1 cellular context compared by ENCODE assay signal in the genomic region with DNA sequence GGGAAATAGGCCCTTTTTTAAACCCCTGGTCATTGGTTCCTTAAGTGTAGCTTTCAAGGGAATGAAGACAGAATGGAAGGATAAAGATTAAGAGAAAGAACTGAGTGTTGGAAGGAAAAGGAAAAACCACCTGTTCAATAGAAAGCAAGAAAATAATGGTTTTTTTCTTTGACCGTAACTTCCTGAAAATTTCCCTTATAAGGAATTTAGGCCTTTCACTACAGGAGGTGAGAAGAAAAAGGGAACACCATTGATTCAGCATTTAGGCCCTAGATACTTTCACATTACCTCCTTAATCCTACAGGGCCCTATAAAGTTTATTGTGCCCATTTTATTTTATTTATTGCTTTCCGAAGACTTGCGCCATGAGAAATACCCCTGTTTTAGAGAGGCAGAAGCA.
TF ChIP-seq lines count a peak whose summit lies in the region.

No MANE protein-coding gene starts in this region.

TF ChIP-seq in K562, 482 proteins besides CTCF, POLR2A, EP300 and RAD21:
- TF ChIP-seq ZNF695 (CRISPR knock-in tag; IDR thresholded peaks at IDR 0.05): no peak
- TF ChIP-seq CREB1 (IDR thresholded peaks at IDR 0.05): no peak
- TF ChIP-seq CREB1 (CRISPR knock-in tag; IDR thresholded peaks at IDR 0.05): no peak
- peak; percentile 37; the same call in 1 of the 2 replicates for TF ChIP-seq ZFX (CRISPR knock-in tag; IDR thresholded peaks at IDR 0.05)
- no peak for TF ChIP-seq NFIX (CRISPR knock-in tag; IDR thresholded peaks at IDR 0.05; ENCODE audit: low read depth)
- TF ChIP-seq, protein P1, sequence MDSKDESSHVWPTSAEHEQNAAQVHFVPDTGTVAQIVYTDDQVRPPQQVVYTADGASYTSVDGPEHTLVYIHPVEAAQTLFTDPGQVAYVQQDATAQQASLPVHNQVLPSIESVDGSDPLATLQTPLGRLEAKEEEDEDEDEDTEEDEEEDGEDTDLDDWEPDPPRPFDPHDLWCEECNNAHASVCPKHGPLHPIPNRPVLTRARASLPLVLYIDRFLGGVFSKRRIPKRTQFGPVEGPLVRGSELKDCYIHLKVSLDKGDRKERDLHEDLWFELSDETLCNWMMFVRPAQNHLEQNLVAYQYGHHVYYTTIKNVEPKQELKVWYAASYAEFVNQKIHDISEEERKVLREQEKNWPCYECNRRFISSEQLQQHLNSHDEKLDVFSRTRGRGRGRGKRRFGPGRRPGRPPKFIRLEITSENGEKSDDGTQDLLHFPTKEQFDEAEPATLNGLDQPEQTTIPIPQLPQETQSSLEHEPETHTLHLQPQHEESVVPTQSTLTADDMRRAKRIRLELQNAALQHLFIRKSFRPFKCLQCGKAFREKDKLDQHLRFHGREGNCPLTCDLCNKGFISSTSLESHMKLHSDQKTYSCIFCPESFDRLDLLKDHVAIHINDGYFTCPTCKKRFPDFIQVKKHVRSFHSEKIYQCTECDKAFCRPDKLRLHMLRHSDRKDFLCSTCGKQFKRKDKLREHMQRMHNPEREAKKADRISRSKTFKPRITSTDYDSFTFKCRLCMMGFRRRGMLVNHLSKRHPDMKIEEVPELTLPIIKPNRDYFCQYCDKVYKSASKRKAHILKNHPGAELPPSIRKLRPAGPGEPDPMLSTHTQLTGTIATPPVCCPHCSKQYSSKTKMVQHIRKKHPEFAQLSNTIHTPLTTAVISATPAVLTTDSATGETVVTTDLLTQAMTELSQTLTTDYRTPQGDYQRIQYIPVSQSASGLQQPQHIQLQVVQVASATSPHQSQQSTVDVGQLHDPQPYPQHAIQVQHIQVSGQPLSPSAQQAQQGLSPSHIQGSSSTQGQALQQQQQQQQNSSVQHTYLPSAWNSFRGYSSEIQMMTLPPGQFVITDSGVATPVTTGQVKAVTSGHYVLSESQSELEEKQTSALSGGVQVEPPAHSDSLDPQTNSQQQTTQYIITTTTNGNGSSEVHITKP (IDR thresholded peaks at IDR 0.05; ENCODE audit: partially characterized antibody): peak; percentile 67
- TF ChIP-seq KLF1 (tag; IDR thresholded peaks at IDR 0.05): no peak
- TF ChIP-seq SRF (CRISPR knock-in tag; IDR thresholded peaks at IDR 0.05): peak in 1 of 2 experiments; percentile 94; a peak in 2 of 4 replicates
- TF ChIP-seq ZNF239 (CRISPR knock-in tag; IDR thresholded peaks at IDR 0.05): no peak
- TF ChIP-seq, protein P2, sequence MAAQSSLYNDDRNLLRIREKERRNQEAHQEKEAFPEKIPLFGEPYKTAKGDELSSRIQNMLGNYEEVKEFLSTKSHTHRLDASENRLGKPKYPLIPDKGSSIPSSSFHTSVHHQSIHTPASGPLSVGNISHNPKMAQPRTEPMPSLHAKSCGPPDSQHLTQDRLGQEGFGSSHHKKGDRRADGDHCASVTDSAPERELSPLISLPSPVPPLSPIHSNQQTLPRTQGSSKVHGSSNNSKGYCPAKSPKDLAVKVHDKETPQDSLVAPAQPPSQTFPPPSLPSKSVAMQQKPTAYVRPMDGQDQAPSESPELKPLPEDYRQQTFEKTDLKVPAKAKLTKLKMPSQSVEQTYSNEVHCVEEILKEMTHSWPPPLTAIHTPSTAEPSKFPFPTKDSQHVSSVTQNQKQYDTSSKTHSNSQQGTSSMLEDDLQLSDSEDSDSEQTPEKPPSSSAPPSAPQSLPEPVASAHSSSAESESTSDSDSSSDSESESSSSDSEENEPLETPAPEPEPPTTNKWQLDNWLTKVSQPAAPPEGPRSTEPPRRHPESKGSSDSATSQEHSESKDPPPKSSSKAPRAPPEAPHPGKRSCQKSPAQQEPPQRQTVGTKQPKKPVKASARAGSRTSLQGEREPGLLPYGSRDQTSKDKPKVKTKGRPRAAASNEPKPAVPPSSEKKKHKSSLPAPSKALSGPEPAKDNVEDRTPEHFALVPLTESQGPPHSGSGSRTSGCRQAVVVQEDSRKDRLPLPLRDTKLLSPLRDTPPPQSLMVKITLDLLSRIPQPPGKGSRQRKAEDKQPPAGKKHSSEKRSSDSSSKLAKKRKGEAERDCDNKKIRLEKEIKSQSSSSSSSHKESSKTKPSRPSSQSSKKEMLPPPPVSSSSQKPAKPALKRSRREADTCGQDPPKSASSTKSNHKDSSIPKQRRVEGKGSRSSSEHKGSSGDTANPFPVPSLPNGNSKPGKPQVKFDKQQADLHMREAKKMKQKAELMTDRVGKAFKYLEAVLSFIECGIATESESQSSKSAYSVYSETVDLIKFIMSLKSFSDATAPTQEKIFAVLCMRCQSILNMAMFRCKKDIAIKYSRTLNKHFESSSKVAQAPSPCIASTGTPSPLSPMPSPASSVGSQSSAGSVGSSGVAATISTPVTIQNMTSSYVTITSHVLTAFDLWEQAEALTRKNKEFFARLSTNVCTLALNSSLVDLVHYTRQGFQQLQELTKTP (IDR thresholded peaks at IDR 0.05; ENCODE audit: low read depth in 1 of 2, partially characterized antibody in 2 of 2): no peak
- no peak for TF ChIP-seq POLR2B (IDR thresholded peaks at IDR 0.05; ENCODE audit: low read depth, partially characterized antibody)
- TF ChIP-seq ASH1L (IDR thresholded peaks at IDR 0.05; ENCODE audit: borderline replicate concordance, low read depth, partially characterized antibody): peak; percentile 11
- TF ChIP-seq CHD1 (IDR thresholded peaks at IDR 0.05; ENCODE audit: low read length): no peak
